Comparison of ENCODE assay signal across 8 cellular contexts in the genomic region with DNA sequence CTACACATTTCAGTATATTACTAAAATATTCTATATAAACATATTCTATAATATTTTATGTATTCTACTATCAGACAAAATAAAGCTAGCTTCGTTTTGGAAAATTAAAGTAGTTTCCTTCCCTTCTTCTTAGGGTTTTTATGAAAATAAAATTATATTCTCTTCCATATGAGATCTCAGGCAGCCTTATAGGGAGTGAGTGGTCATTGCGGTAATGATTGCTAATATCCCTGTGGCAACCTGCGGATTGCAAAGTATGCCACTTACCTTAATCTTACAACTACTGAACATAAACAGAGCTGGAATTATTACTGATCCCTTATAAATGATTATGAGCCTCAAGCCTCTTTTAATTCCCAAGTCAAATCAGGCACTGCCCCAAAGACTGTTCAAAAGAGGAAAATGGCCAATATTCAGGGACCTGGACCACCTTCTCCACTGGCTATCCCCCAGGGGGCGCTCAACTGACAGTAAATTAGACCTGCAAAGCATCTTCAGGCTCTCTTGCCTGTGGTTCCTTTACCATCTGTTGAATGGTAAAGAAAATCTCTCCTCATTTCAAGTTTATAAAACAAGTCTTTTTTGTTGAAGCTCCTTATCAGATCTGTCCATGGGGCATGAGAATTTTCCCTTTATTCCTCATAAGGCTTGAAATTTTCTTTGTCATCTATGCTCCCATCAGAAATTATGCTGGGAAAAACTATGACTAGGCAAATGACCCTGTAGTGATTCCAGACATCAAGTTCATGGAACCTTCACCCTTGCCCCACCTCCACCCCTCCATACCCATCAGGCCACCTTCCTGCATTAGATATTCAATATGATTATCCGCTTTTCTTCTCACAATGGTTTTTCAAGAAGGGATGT.
A peak's percentile ranks its signal among the peaks of the same experiment; 100 is the strongest.
DNase-seq lines count a peak whose midpoint lies in the region; ATAC-seq and TF ChIP-seq lines count a peak whose summit lies in the region.

No MANE protein-coding gene starts in this region.

- H3K4me3 Mint-ChIP-seq in Caco-2 (ENCODE audit: unreplicated experiment), result no peak overlapping the region

- BruUV-seq in Caco-2 (replicated peaks; lab: Mats Ljungman, UMichigan), result no TSS peak

- H3K4me1 ChIP-seq in Caco-2, result no peaks in the 10 kb centered on the region

- H3K4me1 Mint-ChIP-seq in Caco-2 (ENCODE audit: low read depth, unreplicated experiment), result no peaks in the 10 kb centered on the region

- H3K27ac Mint-ChIP-seq in Caco-2 (ENCODE audit: unreplicated experiment), result no peak overlapping the region

- no peaks in the 10 kb centered on the region for H3K9me3 Mint-ChIP-seq in Caco-2 (ENCODE audit: unreplicated experiment)

- H3K4me3 ChIP-seq in Caco-2 (ENCODE audit: low read depth, low read length), result no peak overlapping the region

- H3K36me3 ChIP-seq in Caco-2 (ENCODE audit: control insufficient read depth, insufficient read depth, low read length), result no peaks in the 10 kb centered on the region

- intact Hi-C loops in Caco-2 (cut with micrococcal nuclease; ENCODE audit: unreplicated experiment), result loop anchor here (1.0 to 10.0 kb wide), 3 partner anchors 50 to 165 kb away; no protein-coding TSS in a partner anchor

- POLR2A ChIA-PET in Caco-2 (lab: Charles Lee), result no interaction called here

- ATAC-seq in GM21381 (IDR thresholded peaks at IDR 0.05; ENCODE audit: unreplicated experiment), result peak; percentile 93

- CTCF ChIA-PET in Caco-2 (lab: Charles Lee), result no interaction called here

- H3K36me3 Mint-ChIP-seq in Caco-2 (ENCODE audit: insufficient read depth, unreplicated experiment), result peaks cover 5% of the 10 kb centered on the region

- no peaks in the 10 kb centered on the region for H3K27me3 ChIP-seq in Caco-2 (replicated peaks; ENCODE audit: control insufficient read depth, insufficient read depth, low read length)

- TF ChIP-seq CTCF in Caco-2 (IDR thresholded peaks at IDR 0.05; ENCODE audit: insufficient read depth in 1 of 2, low read depth in 1 of 2, low read length in 1 of 2, severe bottlenecking in 1 of 2, unreplicated experiment in 1 of 2), result peak; percentile 28 to 31

- H3K9me3 ChIP-seq in Caco-2, result no peaks in the 10 kb centered on the region

- no peaks in the 10 kb centered on the region for H3K27me3 Mint-ChIP-seq in Caco-2 (ENCODE audit: insufficient read depth, unreplicated experiment)

- peak; percentile 43 to 58 for DNase-seq in Caco-2
- peak; percentile 33 for DNase-seq in HuH-7 (ENCODE audit: low spot score)
- DNase-seq in RPMI8226, result peak; percentile 63
- DNase-seq in activated effector memory CD4-positive, alpha-beta T cell treated with Interleukin-2 at 50 U/mL for 16 hours, result peak; percentile 61
- peak; percentile 50 for DNase-seq in germinal center (ENCODE audit: low spot score)
- peak; percentile 77 for DNase-seq in pons (ENCODE audit: low spot score)
- DNase-seq in ureter (ENCODE audit: low spot score), result peak; percentile 75
